18 cellular contexts compared by ENCODE assay signal in genomic region chr2:67524236-67524635, GRCh38.
"Had no signal": no experiment of that assay in that cellular context is flagged by ENCODE, and none has a peak within 500 bp of the region (broad histone marks: within the 10 kb centered on the region; RNA-seq: fewer than 3 reads in every experiment).

No MANE protein-coding gene starts in this region.

- H3K36me3 ChIP-seq: cardiac muscle cell, stomach, suprapubic skin, tibial nerve had no signal

- H3K4me1 ChIP-seq: suprapubic skin, tibial nerve had no signal

- DNase-seq: activated B cell treated with CpG ODN at 0.5 μM for 24 hours; activated CD4-positive, alpha-beta memory T cell treated with anti-CD3 and anti-CD28 coated beads for 36 hours; activated CD4-positive, alpha-beta T cell treated with anti-CD3 and anti-CD28 coated beads for 4 hours; activated naive CD4-positive, alpha-beta T cell treated with anti-CD3 and anti-CD28 coated beads for 36 hours; activated naive CD8-positive, alpha-beta T cell treated with anti-CD3 and anti-CD28 coated beads, Interleukin-2, amount 10 ng/mL, durations not matched to agents 7 days and 5 days; activated T-cell treated with anti-CD3 and anti-CD28 coated beads, Interleukin-2, amount 50 U/mL, for 48 hours; amygdala; effector CD8-positive, alpha-beta T cell; hypothalamus; occipital lobe; small intestine; stomach; T1000 had no signal

- ATAC-seq: sciatic nerve; stimulated activated memory B cell treated with anti-CD40 and anti-IgM and Interleukin-4, amounts not matched to agents 10 μg/mL and 1 μg/mL and 100 μg/mL, for 72 hours had no signal

- H3K9me3 ChIP-seq: suprapubic skin, tibial nerve had no signal

- H3K27me3 ChIP-seq: cardiac muscle cell, stomach, suprapubic skin, tibial nerve had no signal

- H3K4me3 ChIP-seq: cardiac muscle cell, stomach, suprapubic skin, tibial nerve had no signal

- H3K27ac ChIP-seq: cardiac muscle cell, suprapubic skin, tibial nerve had no signal
